In the genomic region with DNA sequence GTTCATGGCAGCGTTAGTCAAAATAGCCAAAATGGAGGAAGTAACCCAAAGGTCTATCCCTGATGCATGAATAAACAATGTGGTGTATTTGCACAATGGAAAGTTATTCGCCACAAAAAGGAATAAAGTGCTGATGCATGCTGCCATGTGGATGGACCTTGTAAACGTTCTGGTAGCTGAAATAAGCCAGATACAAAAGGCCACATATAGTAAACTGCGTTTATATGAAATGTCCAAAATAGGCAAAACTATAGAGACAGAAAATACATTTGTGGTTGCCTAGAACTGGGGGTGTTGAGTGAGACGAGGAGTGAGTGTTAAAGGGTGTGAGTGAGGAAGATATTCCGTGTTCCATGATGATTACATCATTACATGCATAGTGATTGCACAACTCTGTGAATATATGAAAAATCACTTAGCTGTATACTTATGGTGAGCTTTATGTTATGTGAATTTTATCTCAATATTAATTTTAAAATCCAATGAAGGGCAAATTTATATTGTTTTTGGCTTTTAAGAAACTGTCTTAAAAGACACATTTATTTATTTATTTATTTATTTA, we compare ENCODE assay signal across 16 cellular contexts.
"Had no signal": no experiment of that assay in that cellular context is flagged by ENCODE, and none has a peak within 500 bp of the region (broad histone marks: within the 10 kb centered on the region; RNA-seq: fewer than 3 reads in every experiment).

No MANE protein-coding gene starts in this region.

- H3K27ac ChIP-seq: esophagus squamous epithelium, neural progenitor cell, stomach had no signal

- H3K27me3 ChIP-seq: esophagus squamous epithelium, neural progenitor cell, stomach had no signal

- FAIRE-seq: astrocyte, TTC549 had no signal

- H3K36me3 ChIP-seq: esophagus squamous epithelium, neural progenitor cell, stomach had no signal

- H3K4me1 ChIP-seq: esophagus squamous epithelium, neural progenitor cell, stomach had no signal

- DNase-seq: activated CD4-positive, alpha-beta T cell treated with anti-CD3 and anti-CD28 coated beads, Interleukin-2, amount 50 U/mL, for 4 hours; activated effector memory CD4-positive, alpha-beta T cell treated with anti-CD3 and anti-CD28 coated beads, Interleukin-2, amount 50 U/mL, for 16 hours; activated naive CD4-positive, alpha-beta T cell treated with anti-CD3 and anti-CD28 coated beads, Interleukin-2, amount 50 U/mL, for 16 hours; activated T-cell treated with anti-CD3 and anti-CD28 coated beads, Interleukin-2, amount 50 U/mL, for 72 hours; effector CD4-positive, alpha-beta T cell; esophagus squamous epithelium; foreskin fibroblast; mesendoderm; naive thymus-derived CD4-positive, alpha-beta T cell; stimulated activated CD4-positive, alpha-beta T cell treated with anti-CD3 and anti-CD28 coated beads, Interleukin-4, amount 100 ng/mL, for 24 hours; stomach had no signal

- H2AFZ ChIP-seq: neural progenitor cell had no signal

- H3K9me3 ChIP-seq: esophagus squamous epithelium, stomach had no signal

- H3K4me2 ChIP-seq: neural progenitor cell had no signal

- H3K4me3 ChIP-seq: esophagus squamous epithelium, neural progenitor cell, stomach had no signal

- H3K9ac ChIP-seq: neural progenitor cell had no signal

- ATAC-seq: activated T-cell treated with anti-CD3 and anti-CD28 coated beads, Interleukin-2, amount 50 U/mL, for 72 hours; naive thymus-derived CD4-positive, alpha-beta T cell; sciatic nerve; stimulated activated effector memory CD8-positive, alpha-beta T cell treated with anti-CD3 and anti-CD28 coated beads, Interleukin-12 subunit alpha, Interleukin-12 subunit beta, amount 100 ng/mL, for 72 hours had no signal
